In the genomic region with DNA sequence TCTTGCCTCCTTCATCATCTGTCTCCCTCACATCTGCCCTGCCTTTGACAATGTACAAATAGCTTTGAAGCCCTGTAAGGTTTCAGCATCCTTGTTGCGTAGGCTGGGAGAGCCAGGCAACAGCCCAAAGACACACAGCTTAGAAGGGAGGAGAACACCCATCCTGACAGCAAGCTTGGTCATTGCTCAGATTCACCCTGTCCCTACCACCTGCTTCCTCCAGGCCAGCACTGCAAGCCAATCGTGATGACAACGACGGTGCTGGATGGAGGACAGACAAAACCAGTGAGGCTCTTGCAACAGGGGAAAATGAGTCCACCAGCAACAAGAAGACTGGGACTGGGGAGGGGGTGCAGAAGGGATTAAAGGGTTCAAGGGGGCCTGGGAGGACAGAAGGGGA, we compare ENCODE assay signal across 25 cellular contexts. TPM values are rescaled to one million over a fixed set of nuclear protein-coding genes. Genes with fewer than 3 reads are reported as not detected.
DNase-seq lines count a peak whose midpoint lies in the region; ATAC-seq, FAIRE-seq and TF ChIP-seq lines count a peak whose summit lies in the region.
"Had no signal": no experiment of that assay in that cellular context is flagged by ENCODE, and none has a peak within 500 bp of the region (broad histone marks: within the 10 kb centered on the region; RNA-seq: fewer than 3 reads in every experiment).

No MANE protein-coding gene starts in this region.

- H3K79me1 ChIP-seq in H9 (ENCODE audit: insufficient read depth, low read depth, low read length, poor library complexity, severe bottlenecking), result no peaks in the 10 kb centered on the region

- no peak overlapping the region for H3K27ac ChIP-seq in H9 (ENCODE audit: insufficient read length, low read depth, low read length)
- H3K27ac ChIP-seq: thoracic aorta had no signal

- H4K8ac ChIP-seq in H9 (replicated peaks; ENCODE audit: insufficient read length, low read depth, low read length), result no peak overlapping the region

- H2BK15ac ChIP-seq in H9 (ENCODE audit: low read depth, low read length), result no peak overlapping the region

- no peak overlapping the region for H2BK12ac ChIP-seq in H9 (ENCODE audit: insufficient read length, low read depth, low read length)

- no peaks in the 10 kb centered on the region for H3K79me2 ChIP-seq in H9 (ENCODE audit: insufficient read depth, low read length)

- H3K14ac ChIP-seq in H9 (ENCODE audit: insufficient read depth, low read length), result no peak overlapping the region

- H2AFZ ChIP-seq in H9 (ENCODE audit: low read length), result no peak overlapping the region

- H3K9ac ChIP-seq in H9 (ENCODE audit: extremely low read depth, insufficient read length, low read length), result no peak overlapping the region

- H3K4ac ChIP-seq in H9 (ENCODE audit: low read depth, low read length), result no peak overlapping the region

- H3K27me3 ChIP-seq in H9 (ENCODE audit: insufficient read depth, low read length), result no peaks in the 10 kb centered on the region

- ATAC-seq in naive thymus-derived CD8-positive, alpha-beta T cell, result no peak
- ATAC-seq in GM18858 (IDR thresholded peaks at IDR 0.05; ENCODE audit: unreplicated experiment), result no peak
- ATAC-seq: left ventricle myocardium superior had no signal

- peak overlapping the region; percentile 29 for H3K27ac Mint-ChIP-seq in activated T-helper 2 cell treated with anti-CD3 and anti-CD28 coated beads, Interferon-gamma antibody, Interleukin-2, Interleukin-4, amounts not matched to agents 10 μg/mL and 5 μg/mL and 100 μg/mL, durations not matched to agents 14 hours and 24 hours and 36 hours
- H3K27ac Mint-ChIP-seq in naive thymus-derived CD8-positive, alpha-beta T cell, result peak overlapping the region; percentile 78 to 98 (median 94)
- H3K27ac Mint-ChIP-seq in H9, result no peak overlapping the region

- no peak overlapping the region for H3K4me2 ChIP-seq in H9 (ENCODE audit: insufficient read depth, insufficient read length, low read length)

- POLR2A ChIA-PET in naive thymus-derived CD8-positive, alpha-beta T cell (lab: Charles Lee), result interaction anchor here (0.9 to 6.6 kb wide), 7 partner anchors 9 to 47 kb away, joined by 3 to 70 read pairs (median 15); no protein-coding TSS in a partner anchor

- peak; percentile 55 for DNase-seq in activated CD8-positive, alpha-beta memory T cell treated with anti-CD3 and anti-CD28 coated beads for 24 hours
- DNase-seq in activated CD8-positive, alpha-beta memory T cell treated with anti-CD3 and anti-CD28 coated beads, Interleukin-2, amount 50 U/mL, for 4 hours, result no peak
- DNase-seq in GM12892 (ENCODE audit: insufficient read length) (no peak), H9 (no peak), HK-2 (ENCODE audit: unreplicated experiment) (no peak)
- no peak for DNase-seq in activated T-helper 2 cell treated with anti-CD3 and anti-CD28 coated beads, Interferon-gamma antibody, Interleukin-2, Interleukin-4, amounts not matched to agents 10 μg/mL and 5 μg/mL and 100 μg/mL, durations not matched to agents 14 hours and 24 hours and 36 hours (ENCODE audit: low spot score)
- no peak for DNase-seq in naive thymus-derived CD8-positive, alpha-beta T cell
- DNase-seq: C1 segment of cervical spinal cord; DMS79; GOT3; head of caudate nucleus; KBM-7; left ventricle myocardium superior; MV-4-11; NCI-H187; NCI-H226; right cardiac atrium; stimulated activated CD4-positive, alpha-beta T cell treated with anti-CD3 and anti-CD28 coated beads, Interleukin-15, amount 100 ng/mL, for 24 hours had no signal

- no peak overlapping the region for H2BK5ac ChIP-seq in H9 (ENCODE audit: insufficient read length, low read length)

- no peaks in the 10 kb centered on the region for H3K4me1 ChIP-seq in H9 (ENCODE audit: insufficient read depth, low read length)

- no peak overlapping the region for H2BK120ac ChIP-seq in H9 (ENCODE audit: low read depth, low read length, poor library complexity, severe bottlenecking)

- H3K23ac ChIP-seq in H9 (ENCODE audit: insufficient read length, low read depth, low read length), result no peak overlapping the region

- no peaks in the 10 kb centered on the region for H4K20me1 ChIP-seq in H9 (ENCODE audit: control insufficient read depth, insufficient read depth, insufficient read length)

- no peaks in the 10 kb centered on the region for H3K27me3 Mint-ChIP-seq in activated T-helper 2 cell treated with anti-CD3 and anti-CD28 coated beads, Interferon-gamma antibody, Interleukin-2, Interleukin-4, amounts not matched to agents 10 μg/mL and 5 μg/mL and 100 μg/mL, durations not matched to agents 14 hours and 24 hours and 36 hours (ENCODE audit: low read depth)
- H3K27me3 Mint-ChIP-seq in naive thymus-derived CD8-positive, alpha-beta T cell, result no peaks in the 10 kb centered on the region
- peaks cover 6% of the 10 kb centered on the region for H3K27me3 Mint-ChIP-seq in H9 (ENCODE audit: low read depth)
- H3K27me3 Mint-ChIP-seq: brain had no signal

- no peak overlapping the region for H4K91ac ChIP-seq in H9 (ENCODE audit: insufficient read length, low read depth, low read length)

- H3K4me3 Mint-ChIP-seq in activated T-helper 2 cell treated with anti-CD3 and anti-CD28 coated beads, Interferon-gamma antibody, Interleukin-2, Interleukin-4, amounts not matched to agents 10 μg/mL and 5 μg/mL and 100 μg/mL, durations not matched to agents 14 hours and 24 hours and 36 hours (ENCODE audit: low read depth), result no peak overlapping the region
- peak overlapping the region in 4 of 10 donors; percentile 4 to 75 (median 24) for H3K4me3 Mint-ChIP-seq in naive thymus-derived CD8-positive, alpha-beta T cell
- H3K4me3 Mint-ChIP-seq in H9, result no peak overlapping the region
- H3K4me3 Mint-ChIP-seq: brain had no signal

- WGBS in H9 (ENCODE audit: extremely low coverage, insufficient read length, low lambda C conversion rate), result no CpG with 5 or more reads among the region's 4 CpGs

- H3K9me3 Mint-ChIP-seq in activated T-helper 2 cell treated with anti-CD3 and anti-CD28 coated beads, Interferon-gamma antibody, Interleukin-2, Interleukin-4, amounts not matched to agents 10 μg/mL and 5 μg/mL and 100 μg/mL, durations not matched to agents 14 hours and 24 hours and 36 hours, result no peaks in the 10 kb centered on the region
- no peaks in the 10 kb centered on the region for H3K9me3 Mint-ChIP-seq in naive thymus-derived CD8-positive, alpha-beta T cell
- peaks cover 0 to under 1% of the 10 kb centered on the region in 2 experiments; a peak in 1 of 5 replicates for H3K9me3 Mint-ChIP-seq in H9

- peaks cover 83% of the 10 kb centered on the region for H3K4me1 Mint-ChIP-seq in activated T-helper 2 cell treated with anti-CD3 and anti-CD28 coated beads, Interferon-gamma antibody, Interleukin-2, Interleukin-4, amounts not matched to agents 10 μg/mL and 5 μg/mL and 100 μg/mL, durations not matched to agents 14 hours and 24 hours and 36 hours (ENCODE audit: low read depth)
- peaks cover 41 to 90% (median 86%) of the 10 kb centered on the region in 4 donors for H3K4me1 Mint-ChIP-seq in naive thymus-derived CD8-positive, alpha-beta T cell
- peaks cover 2% of the 10 kb centered on the region in 2 experiments for H3K4me1 Mint-ChIP-seq in H9

- no peak overlapping the region for H3K18ac ChIP-seq in H9 (ENCODE audit: insufficient read length, low read depth, low read length)

- no peaks in the 10 kb centered on the region for H3K9me3 ChIP-seq in H9 (ENCODE audit: control insufficient read depth, low read depth, low read length)
- H3K9me3 ChIP-seq: thoracic aorta had no signal

- peaks cover 86% of the 10 kb centered on the region for H3K36me3 Mint-ChIP-seq in activated T-helper 2 cell treated with anti-CD3 and anti-CD28 coated beads, Interferon-gamma antibody, Interleukin-2, Interleukin-4, amounts not matched to agents 10 μg/mL and 5 μg/mL and 100 μg/mL, durations not matched to agents 14 hours and 24 hours and 36 hours (ENCODE audit: low read depth)
- no peaks in the 10 kb centered on the region for H3K36me3 Mint-ChIP-seq in naive thymus-derived CD8-positive, alpha-beta T cell
- no peaks in the 10 kb centered on the region; a peak in 1 of 7 replicates for H3K36me3 Mint-ChIP-seq in H9 (ENCODE audit: insufficient read depth in 1 of 3, low read depth in 3 of 3)
- H3K36me3 Mint-ChIP-seq: brain had no signal

- H3T11ph ChIP-seq in H9 (ENCODE audit: low read length), result no peak overlapping the region

- H2AK5ac ChIP-seq in H9 (ENCODE audit: insufficient read length, low read length), result no peak overlapping the region

- TF ChIP-seq CTCF in H9 (conservative IDR thresholded peaks at IDR 0.05), result no peak

- no peak overlapping the region for H4K5ac ChIP-seq in H9 (ENCODE audit: insufficient read length, low read depth, low read length)

- intact Hi-C loops in activated T-helper 2 cell treated with anti-CD3 and anti-CD28 coated beads, Interferon-gamma antibody, Interleukin-2, Interleukin-4, amounts not matched to agents 10 μg/mL and 5 μg/mL and 100 μg/mL, durations not matched to agents 14 hours and 24 hours and 36 hours (cut with micrococcal nuclease), result no loop called here

- no peak overlapping the region for H2BK20ac ChIP-seq in H9 (ENCODE audit: low read depth, low read length, poor library complexity, severe bottlenecking)

- H3K23me2 ChIP-seq in H9 (ENCODE audit: insufficient read length, low read depth, low read length, poor library complexity, severe bottlenecking), result no peaks in the 10 kb centered on the region

- peak; percentile 76 for FAIRE-seq in GM12892 (lab: Jason Lieb, UNC)
- FAIRE-seq: colon had no signal

- no peak overlapping the region for H3K56ac ChIP-seq in H9 (ENCODE audit: insufficient read length, low read depth, low read length)

- TF ChIP-seq POLR2A in GM12892 (IDR thresholded peaks at IDR 0.05; ENCODE audit: low read depth, low read length), result no peak

RNA-seq across cellular contexts. Expression of gene CD5, which starts 32.9 kb away (rescaled TPM):
- polyA plus RNA-seq in GM12892 (2012; ENCODE audit: missing spikeins), result 0.15 TPM
- total RNA-seq in activated T-helper 2 cell treated with anti-CD3 and anti-CD28 coated beads, Interferon-gamma antibody, Interleukin-2, Interleukin-4, amounts not matched to agents 10 μg/mL and 5 μg/mL and 100 μg/mL, durations not matched to agents 14 hours and 24 hours and 36 hours, result 395 and 399 TPM in 2 replicates
- 100 to 1,000 TPM; 165 to 174 TPM for total RNA-seq in naive thymus-derived CD8-positive, alpha-beta T cell
- polyA plus RNA-seq in naive thymus-derived CD8-positive, alpha-beta T cell, result 100 to 1,000 TPM; 136 to 227 (median 192) TPM
- total RNA-seq in H9 (2021), result not detected in 2 replicates
- total RNA-seq: A673, osteocyte, RPMI7951 had no signal

Comparison
In these comparisons a context has a peak if more than half of its experiments do, and no peak if none do; other contexts are left out.
1. H3K27ac Mint-ChIP-seq: peak in activated T-helper 2 cell treated with anti-CD3 and anti-CD28 coated beads, Interferon-gamma antibody, Interleukin-2, Interleukin-4, amounts not matched to agents 10 μg/mL and 5 μg/mL and 100 μg/mL, durations not matched to agents 14 hours and 24 hours and 36 hours (single experiment) and naive thymus-derived CD8-positive, alpha-beta T cell (10 of 10); none in H9 (0 of 3).
2. RNA of gene CD5, which starts 32.9 kb away (total RNA-seq): 395 to 399 TPM in activated T-helper 2 cell treated with anti-CD3 and anti-CD28 coated beads, Interferon-gamma antibody, Interleukin-2, Interleukin-4, amounts not matched to agents 10 μg/mL and 5 μg/mL and 100 μg/mL, durations not matched to agents 14 hours and 24 hours and 36 hours and 165 to 174 TPM in naive thymus-derived CD8-positive, alpha-beta T cell; not detected in H9; every median in the first group is over 100 times any median in the second.